11 cellular contexts compared by ENCODE assay signal in the genomic region with DNA sequence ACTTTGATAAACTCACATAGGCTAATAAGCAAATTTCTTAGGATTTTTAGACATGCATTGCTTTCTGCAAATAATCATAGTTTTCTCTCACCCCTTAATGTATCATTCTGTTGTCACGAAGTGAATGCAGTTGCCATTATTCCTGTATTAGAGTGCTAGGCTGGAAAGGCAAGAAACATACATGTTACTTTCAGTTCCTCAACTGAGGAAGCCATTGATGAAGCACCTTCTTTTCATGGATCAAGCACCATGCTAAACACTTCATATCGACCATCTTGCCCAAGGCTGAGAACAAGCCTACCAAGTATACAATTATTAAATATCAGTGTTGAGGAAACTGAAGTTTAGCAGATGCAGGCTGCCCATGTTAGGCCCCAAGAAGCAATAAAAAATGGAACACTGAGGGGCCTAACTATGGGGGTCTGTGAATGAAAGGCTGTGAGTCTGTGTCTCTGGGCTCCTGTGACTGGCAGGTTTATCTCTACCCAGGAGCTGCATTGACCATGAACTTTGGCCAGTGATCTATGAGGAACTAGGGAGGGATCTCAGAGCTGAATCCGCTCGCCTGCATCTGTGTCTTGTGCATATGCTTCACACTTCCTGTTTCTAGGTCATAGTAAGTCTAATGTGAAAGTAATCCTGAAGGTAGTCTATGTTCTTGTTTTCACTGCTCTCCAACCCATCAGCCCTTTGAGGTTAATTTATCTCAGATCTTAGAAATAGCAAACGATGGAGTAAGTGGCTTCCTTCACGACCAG. TPM values are rescaled to one million over a fixed set of nuclear protein-coding genes. Genes with fewer than 3 reads are reported as not detected.
DNase-seq lines count a peak whose midpoint lies in the region; ATAC-seq and TF ChIP-seq lines count a peak whose summit lies in the region.
"Had no signal": no experiment of that assay in that cellular context is flagged by ENCODE, and none has a peak within 500 bp of the region (broad histone marks: within the 10 kb centered on the region; RNA-seq: fewer than 3 reads in every experiment).

No MANE protein-coding gene starts in this region.

- intact Hi-C loops in lower lobe of right lung (cut with DNase I) = no loop called here

- CTCF ChIA-PET in WTC11 (lab: Charles Lee) = no interaction called here

- H3K9me3 ChIP-seq in lower lobe of right lung = no peaks in the 10 kb centered on the region

- no peak for DNase-seq in lower lobe of right lung
- no peak for DNase-seq in SW480 (ENCODE audit: low spot score)
- DNase-seq in HuH-7 (ENCODE audit: low spot score) = no peak
- no peak for DNase-seq in WTC11 (ENCODE audit: low spot score)
- DNase-seq in DMS153 treated with DMSO at 0.1 percent for 48 hours (lab: John Stamatoyannopoulos, UW; ENCODE audit: unreplicated experiment) = no peak
- DNase-seq: activated CD8-positive, alpha-beta memory T cell treated with anti-CD3 and anti-CD28 coated beads for 24 hours had no signal

- no peak for TF ChIP-seq CTCF in lower lobe of right lung (IDR thresholded peaks at IDR 0.05)
- TF ChIP-seq CTCF in WTC11 (IDR thresholded peaks at IDR 0.05) = no peak

- POLR2A ChIA-PET in WTC11 (lab: Charles Lee) = no interaction called here

- no peak overlapping the region for H3K4me3 Mint-ChIP-seq in WTC11
- H3K4me3 Mint-ChIP-seq: natural killer cell treated with Interleukin-12 subunit alpha and Interleukin-12 subunit beta and Interleukin-15 and Interleukin-18, amount 100 ng/mL, for 72 hours had no signal

- H3K4me1 Mint-ChIP-seq in WTC11 = no peaks in the 10 kb centered on the region

- peaks cover 6% of the 10 kb centered on the region for H3K9me3 Mint-ChIP-seq in WTC11
- H3K9me3 Mint-ChIP-seq: natural killer cell treated with Interleukin-12 subunit alpha and Interleukin-12 subunit beta and Interleukin-15 and Interleukin-18, amount 100 ng/mL, for 72 hours had no signal

- H3K36me3 ChIP-seq in lower lobe of right lung = no peaks in the 10 kb centered on the region

- no peaks in the 10 kb centered on the region for H3K27me3 ChIP-seq in lower lobe of right lung (ENCODE audit: low read depth)

- H3K4me1 ChIP-seq in lower lobe of right lung = no peaks in the 10 kb centered on the region

- H3K4me3 ChIP-seq in lower lobe of right lung = no peak overlapping the region

- no peaks in the 10 kb centered on the region for H3K36me3 Mint-ChIP-seq in WTC11
- H3K36me3 Mint-ChIP-seq: natural killer cell treated with Interleukin-12 subunit alpha and Interleukin-12 subunit beta and Interleukin-15 and Interleukin-18, amount 100 ng/mL, for 72 hours had no signal

- ATAC-seq in GM19023 (IDR thresholded peaks at IDR 0.05; ENCODE audit: unreplicated experiment) (peak; percentile 96), GM21825 (IDR thresholded peaks at IDR 0.05; ENCODE audit: unreplicated experiment) (peak; percentile 92), HG03442 (IDR thresholded peaks at IDR 0.05; ENCODE audit: unreplicated experiment) (peak; percentile 92), lower lobe of right lung (peak; percentile 73 to 78), WTC11 (no peak)
- ATAC-seq: natural killer cell treated with Interleukin-12 subunit alpha and Interleukin-12 subunit beta and Interleukin-15 and Interleukin-18, amount 100 ng/mL, for 72 hours had no signal

- no peaks in the 10 kb centered on the region for H3K27me3 Mint-ChIP-seq in WTC11 (ENCODE audit: low read depth)
- H3K27me3 Mint-ChIP-seq: natural killer cell treated with Interleukin-12 subunit alpha and Interleukin-12 subunit beta and Interleukin-15 and Interleukin-18, amount 100 ng/mL, for 72 hours had no signal

- H3K27ac ChIP-seq in lower lobe of right lung = no peak overlapping the region

- H3K27ac Mint-ChIP-seq in WTC11 = no peak overlapping the region
- H3K27ac Mint-ChIP-seq: natural killer cell treated with Interleukin-12 subunit alpha and Interleukin-12 subunit beta and Interleukin-15 and Interleukin-18, amount 100 ng/mL, for 72 hours had no signal

TF ChIP-seq in WTC11, 78 proteins besides CTCF, POLR2A, EP300 and RAD21 (continues in another document):
- TF ChIP-seq NFE2L1 (CRISPR knock-in tag; IDR thresholded peaks at IDR 0.05) (no peak), NR3C1 (CRISPR knock-in tag; conservative IDR thresholded peaks at IDR 0.05; ENCODE audit: low read depth) (no peak), ZNF317 (CRISPR knock-in tag; IDR thresholded peaks at IDR 0.05; ENCODE audit: borderline replicate concordance, low read depth) (no peak), JAZF1 (CRISPR knock-in tag; IDR thresholded peaks at IDR 0.05) (no peak), FOXP1 (CRISPR knock-in tag; IDR thresholded peaks at IDR 0.05; ENCODE audit: borderline replicate concordance) (no peak), KAT7 (CRISPR knock-in tag; IDR thresholded peaks at IDR 0.05; ENCODE audit: borderline replicate concordance) (no peak), ZBTB21 (CRISPR knock-in tag; IDR thresholded peaks at IDR 0.05; ENCODE audit: borderline replicate concordance) (no peak), EMX1 (CRISPR knock-in tag; IDR thresholded peaks at IDR 0.05) (no peak), ESRRA (CRISPR knock-in tag; IDR thresholded peaks at IDR 0.05; ENCODE audit: borderline replicate concordance) (no peak), CREB1 (CRISPR knock-in tag; IDR thresholded peaks at IDR 0.05) (no peak)
- TF ChIP-seq, protein P1, sequence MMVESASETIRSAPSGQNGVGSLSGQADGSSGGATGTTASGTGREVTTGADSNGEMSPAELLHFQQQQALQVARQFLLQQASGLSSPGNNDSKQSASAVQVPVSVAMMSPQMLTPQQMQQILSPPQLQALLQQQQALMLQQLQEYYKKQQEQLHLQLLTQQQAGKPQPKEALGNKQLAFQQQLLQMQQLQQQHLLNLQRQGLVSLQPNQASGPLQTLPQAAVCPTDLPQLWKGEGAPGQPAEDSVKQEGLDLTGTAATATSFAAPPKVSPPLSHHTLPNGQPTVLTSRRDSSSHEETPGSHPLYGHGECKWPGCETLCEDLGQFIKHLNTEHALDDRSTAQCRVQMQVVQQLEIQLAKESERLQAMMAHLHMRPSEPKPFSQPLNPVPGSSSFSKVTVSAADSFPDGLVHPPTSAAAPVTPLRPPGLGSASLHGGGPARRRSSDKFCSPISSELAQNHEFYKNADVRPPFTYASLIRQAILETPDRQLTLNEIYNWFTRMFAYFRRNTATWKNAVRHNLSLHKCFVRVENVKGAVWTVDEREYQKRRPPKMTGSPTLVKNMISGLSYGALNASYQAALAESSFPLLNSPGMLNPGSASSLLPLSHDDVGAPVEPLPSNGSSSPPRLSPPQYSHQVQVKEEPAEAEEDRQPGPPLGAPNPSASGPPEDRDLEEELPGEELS (CRISPR knock-in tag; IDR thresholded peaks at IDR 0.05) = no peak
- TF ChIP-seq, protein P2, sequence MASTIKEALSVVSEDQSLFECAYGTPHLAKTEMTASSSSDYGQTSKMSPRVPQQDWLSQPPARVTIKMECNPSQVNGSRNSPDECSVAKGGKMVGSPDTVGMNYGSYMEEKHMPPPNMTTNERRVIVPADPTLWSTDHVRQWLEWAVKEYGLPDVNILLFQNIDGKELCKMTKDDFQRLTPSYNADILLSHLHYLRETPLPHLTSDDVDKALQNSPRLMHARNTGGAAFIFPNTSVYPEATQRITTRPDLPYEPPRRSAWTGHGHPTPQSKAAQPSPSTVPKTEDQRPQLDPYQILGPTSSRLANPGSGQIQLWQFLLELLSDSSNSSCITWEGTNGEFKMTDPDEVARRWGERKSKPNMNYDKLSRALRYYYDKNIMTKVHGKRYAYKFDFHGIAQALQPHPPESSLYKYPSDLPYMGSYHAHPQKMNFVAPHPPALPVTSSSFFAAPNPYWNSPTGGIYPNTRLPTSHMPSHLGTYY (CRISPR knock-in tag; IDR thresholded peaks at IDR 0.05) = no peak
- TF ChIP-seq, protein P3, sequence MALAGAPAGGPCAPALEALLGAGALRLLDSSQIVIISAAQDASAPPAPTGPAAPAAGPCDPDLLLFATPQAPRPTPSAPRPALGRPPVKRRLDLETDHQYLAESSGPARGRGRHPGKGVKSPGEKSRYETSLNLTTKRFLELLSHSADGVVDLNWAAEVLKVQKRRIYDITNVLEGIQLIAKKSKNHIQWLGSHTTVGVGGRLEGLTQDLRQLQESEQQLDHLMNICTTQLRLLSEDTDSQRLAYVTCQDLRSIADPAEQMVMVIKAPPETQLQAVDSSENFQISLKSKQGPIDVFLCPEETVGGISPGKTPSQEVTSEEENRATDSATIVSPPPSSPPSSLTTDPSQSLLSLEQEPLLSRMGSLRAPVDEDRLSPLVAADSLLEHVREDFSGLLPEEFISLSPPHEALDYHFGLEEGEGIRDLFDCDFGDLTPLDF (CRISPR knock-in tag; IDR thresholded peaks at IDR 0.05) = no peak
- TF ChIP-seq, protein P4, sequence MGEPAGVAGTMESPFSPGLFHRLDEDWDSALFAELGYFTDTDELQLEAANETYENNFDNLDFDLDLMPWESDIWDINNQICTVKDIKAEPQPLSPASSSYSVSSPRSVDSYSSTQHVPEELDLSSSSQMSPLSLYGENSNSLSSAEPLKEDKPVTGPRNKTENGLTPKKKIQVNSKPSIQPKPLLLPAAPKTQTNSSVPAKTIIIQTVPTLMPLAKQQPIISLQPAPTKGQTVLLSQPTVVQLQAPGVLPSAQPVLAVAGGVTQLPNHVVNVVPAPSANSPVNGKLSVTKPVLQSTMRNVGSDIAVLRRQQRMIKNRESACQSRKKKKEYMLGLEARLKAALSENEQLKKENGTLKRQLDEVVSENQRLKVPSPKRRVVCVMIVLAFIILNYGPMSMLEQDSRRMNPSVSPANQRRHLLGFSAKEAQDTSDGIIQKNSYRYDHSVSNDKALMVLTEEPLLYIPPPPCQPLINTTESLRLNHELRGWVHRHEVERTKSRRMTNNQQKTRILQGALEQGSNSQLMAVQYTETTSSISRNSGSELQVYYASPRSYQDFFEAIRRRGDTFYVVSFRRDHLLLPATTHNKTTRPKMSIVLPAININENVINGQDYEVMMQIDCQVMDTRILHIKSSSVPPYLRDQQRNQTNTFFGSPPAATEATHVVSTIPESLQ (CRISPR knock-in tag; IDR thresholded peaks at IDR 0.05) = no peak

RNA-seq across cellular contexts. Expression of a gene that starts 16.0 kb away (rescaled TPM):
- total RNA-seq in lower lobe of right lung = not detected
- not detected in 3 replicates for total RNA-seq in WTC11 (2021)
- total RNA-seq: bronchial epithelial cell; natural killer cell treated with Interleukin-12 subunit alpha and Interleukin-12 subunit beta and Interleukin-15 and Interleukin-18, amount 100 ng/mL, for 72 hours had no signal
